ENCODE assay signal across 22 cellular contexts in the genomic region with DNA sequence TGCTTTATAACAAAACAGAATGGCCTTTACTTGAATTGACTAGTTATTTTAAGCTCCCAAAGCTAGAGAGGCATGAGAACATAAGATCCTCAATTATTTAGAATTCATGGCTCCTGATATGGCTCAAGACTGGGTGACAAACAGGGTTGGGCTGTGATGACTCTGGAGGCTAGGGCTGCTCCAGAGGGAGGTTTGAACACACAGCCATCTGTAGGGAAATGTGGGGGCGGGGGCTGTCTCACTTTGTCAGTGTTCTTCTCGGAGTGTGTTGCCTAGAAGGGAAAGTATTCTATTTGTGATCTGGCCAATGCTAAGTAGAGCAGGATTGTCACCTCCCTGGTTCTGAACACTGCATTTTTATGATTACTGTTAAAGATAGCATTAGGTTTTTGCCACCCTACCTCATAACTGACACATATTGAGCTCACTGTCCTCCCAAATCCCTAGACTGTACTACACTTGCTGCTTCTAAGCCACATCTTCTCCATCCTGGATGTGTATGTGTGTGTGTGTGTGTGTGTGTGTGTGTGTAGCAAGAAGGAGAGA. TPM values are rescaled to one million over a fixed set of nuclear protein-coding genes. Genes with fewer than 3 reads are reported as not detected.
DNase-seq lines count a peak whose midpoint lies in the region; ATAC-seq, FAIRE-seq and TF ChIP-seq lines count a peak whose summit lies in the region.
"Had no signal": no experiment of that assay in that cellular context is flagged by ENCODE, and none has a peak within 500 bp of the region (broad histone marks: within the 10 kb centered on the region; RNA-seq: fewer than 3 reads in every experiment).

No MANE protein-coding gene starts in this region.

- CTCF ChIA-PET in activated CD4-positive, alpha-beta T cell treated with anti-CD3 and anti-CD28 coated beads, Interleukin-2, amount 10 ng/mL, durations not matched to agents 7 days and 5 days (lab: Charles Lee) = interaction anchor here (1.0 kb wide), 1 partner anchor 10 kb away, joined by 3 read pairs; no protein-coding TSS in a partner anchor
- CTCF ChIA-PET in K562 (lab: Yijun Ruan, JAX; ENCODE audit: low intra/inter-chr PET ratio) = no interaction called here

- no peak overlapping the region for H2BK5ac ChIP-seq in mesendoderm (ENCODE audit: low read length)

- no peak overlapping the region for H2AK5ac ChIP-seq in mesendoderm (ENCODE audit: low read length)

- H3K27ac Mint-ChIP-seq in activated CD4-positive, alpha-beta T cell treated with anti-CD3 and anti-CD28 coated beads, Interleukin-2, amount 10 ng/mL, durations not matched to agents 7 days and 5 days = no peak overlapping the region
- peak overlapping the region; percentile 36 for H3K27ac Mint-ChIP-seq in stimulated activated naive CD8-positive, alpha-beta T cell treated with anti-CD3 and anti-CD28 coated beads, Interleukin-15, Interleukin-2, amounts not matched to agents 100 ng/mL and 50 ng/mL, for 24 hours
- peak overlapping the region in 1 of 2 donors; percentile 60 for H3K27ac Mint-ChIP-seq in stimulated activated naive CD8-positive, alpha-beta T cell treated with anti-CD3 and anti-CD28 coated beads, Interleukin-15, amount 100 ng/mL, for 72 hours

- DNase-seq in activated CD4-positive, alpha-beta T cell treated with anti-CD3 and anti-CD28 coated beads for 48 hours = peak; percentile 43
- DNase-seq in activated CD4-positive, alpha-beta T cell treated with anti-CD3 and anti-CD28 coated beads, Interleukin-2, amount 10 ng/mL, durations not matched to agents 7 days and 5 days = no peak
- DNase-seq in stimulated activated naive CD8-positive, alpha-beta T cell treated with anti-CD3 and anti-CD28 coated beads, Interleukin-15, amount 100 ng/mL, for 72 hours = no peak
- DNase-seq in K562 (ENCODE audit: extremely low read depth in 1 of 4, low spot score in 3 of 4) (peak in 2 of 4 experiments; percentile 37 to 72), mesendoderm (no peak)
- no peak for DNase-seq in central memory CD4-positive, alpha-beta T cell
- DNase-seq: Calu3; CD4-positive, alpha-beta memory T cell; GF-D8; GM23248; NCI-H1092; NCI-H1436 treated with DMSO at 0.1 percent for 48 hours; NCI-H2029; NCI-H345; NCI-H524 treated with DMSO at 0.1 percent for 48 hours had no signal

- no peak overlapping the region for H3K56ac ChIP-seq in mesendoderm (ENCODE audit: low read length)

- H3K4ac ChIP-seq in mesendoderm (ENCODE audit: low read depth, low read length) = no peak overlapping the region

- in situ Hi-C loops in K562 (cut with MboI) = no loop called here

- TF ChIP-seq POLR2A in K562 (conservative IDR thresholded peaks at IDR 0.05) = no peak

- no peak overlapping the region for H3K18ac ChIP-seq in mesendoderm (ENCODE audit: low read length)

- H3K4me1 Mint-ChIP-seq in activated CD4-positive, alpha-beta T cell treated with anti-CD3 and anti-CD28 coated beads, Interleukin-2, amount 10 ng/mL, durations not matched to agents 7 days and 5 days = peaks cover 7% of the 10 kb centered on the region
- H3K4me1 Mint-ChIP-seq in stimulated activated naive CD8-positive, alpha-beta T cell treated with anti-CD3 and anti-CD28 coated beads, Interleukin-15, Interleukin-2, amounts not matched to agents 100 ng/mL and 50 ng/mL, for 24 hours (ENCODE audit: low read depth) = peaks cover 26% of the 10 kb centered on the region
- peaks cover 9% of the 10 kb centered on the region for H3K4me1 Mint-ChIP-seq in stimulated activated naive CD8-positive, alpha-beta T cell treated with anti-CD3 and anti-CD28 coated beads, Interleukin-15, amount 100 ng/mL, for 72 hours

- no peaks in the 10 kb centered on the region for H4K20me1 ChIP-seq in K562 (replicated peaks; ENCODE audit: control insufficient read depth, insufficient read depth, low read length)

- H3K9me3 Mint-ChIP-seq in activated CD4-positive, alpha-beta T cell treated with anti-CD3 and anti-CD28 coated beads, Interleukin-2, amount 10 ng/mL, durations not matched to agents 7 days and 5 days = no peaks in the 10 kb centered on the region
- H3K9me3 Mint-ChIP-seq in stimulated activated naive CD8-positive, alpha-beta T cell treated with anti-CD3 and anti-CD28 coated beads, Interleukin-15, Interleukin-2, amounts not matched to agents 100 ng/mL and 50 ng/mL, for 24 hours = peaks cover 5% of the 10 kb centered on the region
- H3K9me3 Mint-ChIP-seq in stimulated activated naive CD8-positive, alpha-beta T cell treated with anti-CD3 and anti-CD28 coated beads, Interleukin-15, amount 100 ng/mL, for 72 hours = peaks cover 0 to 10% of the 10 kb centered on the region in 2 donors

- intact Hi-C loops in K562 (cut with micrococcal nuclease) = no loop called here

- H3K4me2 ChIP-seq in K562 (ENCODE audit: insufficient read depth, low read length) = peak overlapping the region; percentile 30; the same call in 1 of the 2 replicates
- no peak overlapping the region for H3K4me2 ChIP-seq in mesendoderm (ENCODE audit: low read length)

- H3K9ac ChIP-seq in K562 (ENCODE audit: insufficient read depth in 1 of 2, low read depth in 2 of 2, low read length in 2 of 2) (peak overlapping the region in 1 of 2 experiments; percentile 52; a peak in 2 of 4 replicates), mesendoderm (ENCODE audit: low read length) (no peak overlapping the region)
- H3K9ac ChIP-seq: GM23248 had no signal

- H3K9me3 ChIP-seq in K562 (replicated peaks; ENCODE audit: control insufficient read depth, insufficient read depth, low read depth, low read length) = no peaks in the 10 kb centered on the region; the same call in 1 of the 2 replicates
- H3K9me3 ChIP-seq: HAP-1 had no signal

- WGBS in K562 (ENCODE audit: insufficient coverage, low coverage, missing lambda C conversion rate) = 10% methylated on average over 2 of the region's 2 CpGs
- no CpG with 5 or more reads among the region's 2 CpGs for WGBS in mesendoderm (ENCODE audit: extremely low coverage, insufficient coverage, low lambda C conversion rate)

- no peak for ATAC-seq in stimulated activated naive CD8-positive, alpha-beta T cell treated with anti-CD3 and anti-CD28 coated beads, Interleukin-15, amount 100 ng/mL, for 72 hours
- peak; percentile 12 for ATAC-seq in K562
- no peak for ATAC-seq in HG03432 (IDR thresholded peaks at IDR 0.05; ENCODE audit: unreplicated experiment)

- H3K27ac ChIP-seq in K562 (ENCODE audit: extremely low read depth, low read depth, low read length) (peak overlapping the region; percentile 99), mesendoderm (ENCODE audit: low read depth, low read length) (no peak overlapping the region)
- H3K27ac ChIP-seq: GM23248 had no signal

- POLR2A ChIA-PET in activated CD4-positive, alpha-beta T cell treated with anti-CD3 and anti-CD28 coated beads, Interleukin-2, amount 10 ng/mL, durations not matched to agents 7 days and 5 days (lab: Charles Lee) = no interaction called here
- POLR2A ChIA-PET in K562 (lab: Yijun Ruan, JAX) = interaction anchor here (1.7 kb wide), 1 partner anchor 25 kb away, joined by 11 read pairs; no protein-coding TSS in a partner anchor

- H3K23ac ChIP-seq in mesendoderm (ENCODE audit: low read length) = no peak overlapping the region

- H3K4me3 ChIP-seq in K562 (no peak overlapping the region), mesendoderm (ENCODE audit: low read length) (no peak overlapping the region)
- H3K4me3 ChIP-seq: GM23248, HAP-1 had no signal

- TF ChIP-seq CTCF in K562 (IDR thresholded peaks at IDR 0.05 in 2 of 3, conservative IDR thresholded peaks at IDR 0.05 in 1 of 3; ENCODE audit: insufficient read depth in 2 of 3, low read depth in 1 of 3, low read length in 3 of 3) = no peak

- no peaks in the 10 kb centered on the region for H3K27me3 Mint-ChIP-seq in activated CD4-positive, alpha-beta T cell treated with anti-CD3 and anti-CD28 coated beads, Interleukin-2, amount 10 ng/mL, durations not matched to agents 7 days and 5 days
- H3K27me3 Mint-ChIP-seq in stimulated activated naive CD8-positive, alpha-beta T cell treated with anti-CD3 and anti-CD28 coated beads, Interleukin-15, Interleukin-2, amounts not matched to agents 100 ng/mL and 50 ng/mL, for 24 hours = no peaks in the 10 kb centered on the region
- H3K27me3 Mint-ChIP-seq in stimulated activated naive CD8-positive, alpha-beta T cell treated with anti-CD3 and anti-CD28 coated beads, Interleukin-15, amount 100 ng/mL, for 72 hours = no peaks in the 10 kb centered on the region
- H3K27me3 Mint-ChIP-seq: CD4-positive, alpha-beta memory T cell had no signal

- no peak overlapping the region for H2BK120ac ChIP-seq in mesendoderm (ENCODE audit: low read depth, low read length)

- no peaks in the 10 kb centered on the region for H3K79me1 ChIP-seq in mesendoderm (ENCODE audit: low read length)

- H3K4me1 ChIP-seq in K562 (replicated peaks in 1 of 2; ENCODE audit: control insufficient read depth in 2 of 2, insufficient read depth in 2 of 2, low read length in 2 of 2) = peaks cover 2 to 84% of the 10 kb centered on the region in 2 experiments; a peak in 4 of 5 replicates
- H3K4me1 ChIP-seq in mesendoderm (ENCODE audit: control insufficient read depth, low read depth, low read length) = no peaks in the 10 kb centered on the region
- H3K4me1 ChIP-seq: HAP-1 had no signal

- H4K8ac ChIP-seq in mesendoderm (ENCODE audit: low read depth, low read length) = no peak overlapping the region

- H3K79me2 ChIP-seq in K562 (ENCODE audit: control insufficient read depth, insufficient read depth, low read length) (peaks cover 16% of the 10 kb centered on the region), mesendoderm (ENCODE audit: control insufficient read depth, insufficient read depth, low read length) (no peaks in the 10 kb centered on the region)

- H3K27me3 ChIP-seq in K562 (ENCODE audit: control insufficient read depth in 2 of 2, insufficient read depth in 2 of 2, low read length in 2 of 2) (no peaks in the 10 kb centered on the region), mesendoderm (ENCODE audit: insufficient read depth, low read length, poor library complexity) (no peaks in the 10 kb centered on the region)

- no peaks in the 10 kb centered on the region for H3K9me1 ChIP-seq in K562 (ENCODE audit: control insufficient read depth, insufficient read depth, low read length)

- H3K4me3 Mint-ChIP-seq in activated CD4-positive, alpha-beta T cell treated with anti-CD3 and anti-CD28 coated beads, Interleukin-2, amount 10 ng/mL, durations not matched to agents 7 days and 5 days = no peak overlapping the region
- H3K4me3 Mint-ChIP-seq in stimulated activated naive CD8-positive, alpha-beta T cell treated with anti-CD3 and anti-CD28 coated beads, Interleukin-15, Interleukin-2, amounts not matched to agents 100 ng/mL and 50 ng/mL, for 24 hours = no peak overlapping the region
- H3K4me3 Mint-ChIP-seq in stimulated activated naive CD8-positive, alpha-beta T cell treated with anti-CD3 and anti-CD28 coated beads, Interleukin-15, amount 100 ng/mL, for 72 hours = no peak overlapping the region
- H3K4me3 Mint-ChIP-seq: CD4-positive, alpha-beta memory T cell had no signal

- H2AFZ ChIP-seq in K562 (ENCODE audit: low read depth, low read length) = peak overlapping the region; percentile 73
- H2AFZ ChIP-seq: GM23248 had no signal

- no TSS peak for BruUV-seq in K562 (replicated peaks; lab: Mats Ljungman, UMichigan)

- peaks cover 4% of the 10 kb centered on the region; the same call in 1 of the 3 replicates for H3K36me3 ChIP-seq in K562 (ENCODE audit: control insufficient read depth, insufficient read depth, low read length)
- no peaks in the 10 kb centered on the region for H3K36me3 ChIP-seq in mesendoderm (ENCODE audit: control insufficient read depth, insufficient read depth, low read length)
- H3K36me3 ChIP-seq: HAP-1 had no signal

- H3K36me3 Mint-ChIP-seq in activated CD4-positive, alpha-beta T cell treated with anti-CD3 and anti-CD28 coated beads, Interleukin-2, amount 10 ng/mL, durations not matched to agents 7 days and 5 days (ENCODE audit: low read depth) = peaks cover 3% of the 10 kb centered on the region
- H3K36me3 Mint-ChIP-seq in stimulated activated naive CD8-positive, alpha-beta T cell treated with anti-CD3 and anti-CD28 coated beads, Interleukin-15, Interleukin-2, amounts not matched to agents 100 ng/mL and 50 ng/mL, for 24 hours (ENCODE audit: low read depth) = no peaks in the 10 kb centered on the region
- H3K36me3 Mint-ChIP-seq: CD4-positive, alpha-beta memory T cell had no signal

- TF ChIP-seq EP300 in K562 (IDR thresholded peaks at IDR 0.05; ENCODE audit: low read length) = no peak

- no peak for TF ChIP-seq RAD21 in K562 (CRISPR knock-in tag; conservative IDR thresholded peaks at IDR 0.05 in 1 of 2, IDR thresholded peaks at IDR 0.05 in 1 of 2)

- FAIRE-seq in K562 (lab: Jason Lieb, UNC) = peak; percentile 6

- no peak overlapping the region for H4K5ac ChIP-seq in mesendoderm (ENCODE audit: low read length)

- no peak overlapping the region for H2BK15ac ChIP-seq in mesendoderm (replicated peaks; ENCODE audit: low read depth)

RNA-seq across cellular contexts. Expression of gene VSIG4, which starts 45.9 kb away (rescaled TPM):
- not detected for total RNA-seq in activated CD4-positive, alpha-beta T cell treated with anti-CD3 and anti-CD28 coated beads, Interleukin-2, amount 10 ng/mL, durations not matched to agents 7 days and 5 days
- not detected in 2 replicates for total RNA-seq in K562 (2011; cell fraction: chromatin; rRNA removed; ENCODE audit: low replicate concordance)
- total RNA-seq in K562 (2011; cell fraction: nucleolus; rRNA removed) = 0.17 TPM in 1 of 2 replicates, not detected in the other
- total RNA-seq in K562 (2011; cell fraction: nucleoplasm; rRNA removed) = 0.37 TPM in 1 of 2 replicates, not detected in the other
- total RNA-seq in K562 (2014; rRNA removed) (not detected in 2 replicates), K562 (2014; rRNA removed; fragmentation: Illumina TruSeq; extraction: Trizol) (0.22 and 0.29 TPM in 2 replicates), K562 (2015; rRNA removed; fragmentation: Illumina TruSeq; extraction: Trizol) (0.23 and 0.33 TPM in 2 replicates), K562 (2021) (0.47 and 0.49 TPM in 2 replicates)
- polyA plus RNA-seq in K562 (2011; rRNA removed) (0.22 and 0.58 TPM in 2 replicates), K562 (2014; fragmentation: Illumina TruSeq; extraction: Trizol) (0.43 and 0.46 TPM in 2 replicates), K562 (2014; fragmentation: Nextera tagmentation; extraction: Ambion mirVana) (1 to 10 TPM in 1 of 2 experiments, under 1 TPM in 1; 0.91 to 1.6 TPM), K562 (2014; rRNA removed) (0.12 and 0.61 TPM in 2 replicates)
- polyA plus RNA-seq in K562 (2011; cell fraction: cytosol; rRNA removed) = 0.52 and 1.0 TPM in 2 replicates
- 0.48 and 1.2 TPM in 2 replicates for polyA plus RNA-seq in K562 (2011; cell fraction: nucleus; rRNA removed)
- 0.21 and 1.1 TPM in 2 replicates for polyA plus RNA-seq in K562 (2012)
- polyA minus RNA-seq in K562 (2011; rRNA and poly(A)+ RNA removed) = 0.35 and 0.42 TPM in 2 replicates
- polyA minus RNA-seq in K562 (2011; cell fraction: cytosol; rRNA and poly(A)+ RNA removed) = not detected in 2 replicates
- polyA minus RNA-seq in K562 (2011; cell fraction: nucleus; rRNA and poly(A)+ RNA removed) = 0.22 TPM in 1 of 2 replicates, not detected in the other
- not detected for polyA plus RNA-seq in mesendoderm (2013, experiment 1 of 2)
- not detected for polyA plus RNA-seq in mesendoderm (2013, experiment 2 of 2)
- total RNA-seq: A172, Calu3, GM23248, HT1080, LHCN-M2 had no signal
- polyA plus RNA-seq: BJ; CD4-positive, alpha-beta memory T cell; GM23248 had no signal
